ENCODE assay signal across 16 cellular contexts in genomic region chr2:71711470-71711857, GRCh38.
DNase-seq lines count a peak whose midpoint lies in the region; ATAC-seq and TF ChIP-seq lines count a peak whose summit lies in the region.
"Had no signal": no experiment of that assay in that cellular context is flagged by ENCODE, and none has a peak within 500 bp of the region (broad histone marks: within the 10 kb centered on the region; RNA-seq: fewer than 3 reads in every experiment).

No MANE protein-coding gene starts in this region.

- DNase-seq in EL: peak; percentile 52
- peak; percentile 77 for DNase-seq in LHCN-M2 (ENCODE audit: low read depth)
- DNase-seq in fibroblast of lung (ENCODE audit: low read depth in 2 of 2): peak; percentile 31 to 63
- peak; percentile 65 for DNase-seq in sciatic nerve (ENCODE audit: low spot score)
- DNase-seq in DMS153 (lab: John Stamatoyannopoulos, UW): no peak
- no peak for DNase-seq in NCI-H748 (lab: John Stamatoyannopoulos, UW; ENCODE audit: unreplicated experiment)
- no peak for DNase-seq in substantia nigra (lab: John Stamatoyannopoulos, UW)
- DNase-seq: activated CD4-positive, CD25-positive, alpha-beta regulatory T cell; activated naive CD4-positive, alpha-beta T cell treated with Interleukin-2 at 50 U/mL for 16 hours; esophagus squamous epithelium; MM.1S; NCI-H2107; nucleus accumbens; stimulated activated naive B cell treated with anti-CD40 and anti-IgM and Interleukin-4, amounts not matched to agents 10 μg/mL and 1 μg/mL and 100 μg/mL, for 72 hours; T-helper 1 cell had no signal

- TF ChIP-seq CTCF in fibroblast of lung (conservative IDR thresholded peaks at IDR 0.05 in 1 of 2, IDR thresholded peaks at IDR 0.05 in 1 of 2; ENCODE audit: low read depth in 1 of 2, low read length in 2 of 2): no peak

- H3K9me3 ChIP-seq in fibroblast of lung (ENCODE audit: control insufficient read depth, insufficient read depth, low read depth, low read length): no peaks in the 10 kb centered on the region
- H3K9me3 ChIP-seq: esophagus squamous epithelium had no signal

- H3K9ac ChIP-seq in fibroblast of lung (ENCODE audit: insufficient read depth, low read length): no peak overlapping the region

- no peaks in the 10 kb centered on the region for H3K36me3 ChIP-seq in fibroblast of lung (ENCODE audit: control insufficient read depth, insufficient read depth, low read length)
- H3K36me3 ChIP-seq: esophagus squamous epithelium had no signal

- ATAC-seq in sciatic nerve (peak; percentile 78), HG03196 (IDR thresholded peaks at IDR 0.05; ENCODE audit: unreplicated experiment) (no peak)
- ATAC-seq: stimulated activated naive B cell treated with anti-CD40 and anti-IgM and Interleukin-4, amounts not matched to agents 10 μg/mL and 1 μg/mL and 100 μg/mL, for 72 hours had no signal

- H4K20me1 ChIP-seq in fibroblast of lung (ENCODE audit: control insufficient read depth, extremely low read depth, insufficient read depth, low read length): no peaks in the 10 kb centered on the region

- intact Hi-C loops in sciatic nerve (cut with DNase I): no loop called here

- H3K27ac ChIP-seq in fibroblast of lung (ENCODE audit: insufficient read depth, low read length): no peak overlapping the region
- no peak overlapping the region for H3K27ac ChIP-seq in substantia nigra (ENCODE audit: low read depth, low read length, poor library complexity, severe bottlenecking)
- H3K27ac ChIP-seq: esophagus squamous epithelium had no signal

- no peak overlapping the region for H3K4me2 ChIP-seq in fibroblast of lung (ENCODE audit: extremely low read depth, insufficient read depth, low read length)

- H3K27me3 ChIP-seq in fibroblast of lung (ENCODE audit: control insufficient read depth, insufficient read depth, low read length): peaks cover 12% of the 10 kb centered on the region
- H3K27me3 ChIP-seq: esophagus squamous epithelium had no signal

- H3K4me3 ChIP-seq in fibroblast of lung (replicated peaks in 1 of 4; ENCODE audit: control extremely low read depth in 1 of 4, insufficient read depth in 1 of 4, low read depth in 3 of 4, low read length in 4 of 4): no peak overlapping the region
- H3K4me3 ChIP-seq: esophagus squamous epithelium had no signal

- peaks cover 16% of the 10 kb centered on the region for H3K4me1 ChIP-seq in fibroblast of lung (ENCODE audit: control insufficient read depth, extremely low read depth, insufficient read depth, low read length)

- no peak overlapping the region for H2AFZ ChIP-seq in fibroblast of lung (ENCODE audit: low read length)

- H3K79me2 ChIP-seq in fibroblast of lung (ENCODE audit: control insufficient read depth, insufficient read depth, low read length): no peaks in the 10 kb centered on the region

Comparison
In these comparisons a context has a peak if more than half of its experiments do, and no peak if none do; other contexts are left out.
1. DNase-seq: peak in EL (single experiment), LHCN-M2 (single experiment), fibroblast of lung (2 of 2) and sciatic nerve (single experiment); none in DMS153 (single experiment), NCI-H748 (single experiment) and substantia nigra (0 of 49).